Comparison of ENCODE assay signal across 1 cellular context in genomic region chr2:221762496-221762895, GRCh38.
TF ChIP-seq lines count a peak whose summit lies in the region.

No MANE protein-coding gene starts in this region.

TF ChIP-seq in GM23338, 12 proteins besides CTCF, POLR2A, EP300 and RAD21 (continued from another document):
- no peak for TF ChIP-seq ZNF331 (CRISPR knock-in tag; IDR thresholded peaks at IDR 0.05; ENCODE audit: low read depth)
- no peak for TF ChIP-seq ZNF462 (CRISPR knock-in tag; IDR thresholded peaks at IDR 0.05)
- TF ChIP-seq ETS1 (IDR thresholded peaks at IDR 0.05) = no peak
- no peak for TF ChIP-seq CREB1 (CRISPR knock-in tag; IDR thresholded peaks at IDR 0.05; ENCODE audit: low read depth)
- no peak for TF ChIP-seq NANOG (IDR thresholded peaks at IDR 0.05; ENCODE audit: borderline replicate concordance)
TF ChIP-seq in GM23338: peak in this region for 0.
